10 cellular contexts compared by ENCODE assay signal in the genomic region with DNA sequence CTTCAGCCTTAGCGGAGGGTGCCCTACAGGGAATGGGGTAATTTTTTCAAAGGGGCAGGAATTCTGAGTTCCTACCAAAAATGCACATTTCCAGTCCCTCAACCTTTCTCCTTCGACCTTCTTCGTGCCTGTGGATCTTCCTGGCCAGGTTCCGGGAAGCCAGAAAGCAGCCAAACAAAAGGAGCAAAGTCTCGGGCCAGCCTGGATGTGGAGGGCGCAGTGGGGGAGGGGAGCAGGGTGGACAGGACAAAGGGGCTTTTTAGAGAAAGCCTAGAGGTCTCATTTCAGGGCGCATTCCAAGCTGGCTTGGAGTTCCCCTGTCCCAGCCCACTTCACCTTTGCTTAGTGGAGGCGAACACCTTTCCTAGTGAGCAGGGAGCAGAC. TPM values are rescaled to one million over a fixed set of nuclear protein-coding genes. Genes with fewer than 3 reads are reported as not detected.
A peak's percentile ranks its signal among the peaks of the same experiment; 100 is the strongest.
DNase-seq lines count a peak whose midpoint lies in the region; ATAC-seq and TF ChIP-seq lines count a peak whose summit lies in the region.
"Had no signal": no experiment of that assay in that cellular context is flagged by ENCODE, and none has a peak within 500 bp of the region (broad histone marks: within the 10 kb centered on the region; RNA-seq: fewer than 3 reads in every experiment).

No MANE protein-coding gene starts in this region.

- no peak overlapping the region for H2AK5ac ChIP-seq in IMR-90 (ENCODE audit: low read depth, low read length)

- no peak for ATAC-seq in IMR-90 (ENCODE audit: low read depth)
- ATAC-seq in naive thymus-derived CD4-positive, alpha-beta T cell = no peak
- no peak for ATAC-seq in HG03460 (IDR thresholded peaks at IDR 0.05; ENCODE audit: unreplicated experiment)
- ATAC-seq in GM18517 (IDR thresholded peaks at IDR 0.05; ENCODE audit: unreplicated experiment) = no peak
- ATAC-seq in gastroesophageal sphincter = no peak
- no peak for ATAC-seq in GM19463 (IDR thresholded peaks at IDR 0.05; ENCODE audit: unreplicated experiment)

- no peak overlapping the region for H2BK120ac ChIP-seq in IMR-90 (ENCODE audit: low read depth, low read length)

- no peaks in the 10 kb centered on the region; the same call in 1 of the 2 replicates for H4K20me1 ChIP-seq in IMR-90 (ENCODE audit: insufficient read depth, low read length)

- H4K91ac ChIP-seq in IMR-90 (ENCODE audit: insufficient read depth, low read depth, low read length) = no peak overlapping the region

- H3K27me3 Mint-ChIP-seq in CD14-positive monocyte (ENCODE audit: low read depth in 3 of 3) = peaks cover 19 to 38% (median 23%) of the 10 kb centered on the region in 3 donors
- H3K27me3 Mint-ChIP-seq in naive thymus-derived CD4-positive, alpha-beta T cell = peaks cover 9 to 66% (median 17%) of the 10 kb centered on the region in 5 donors

- peaks cover 66% of the 10 kb centered on the region for H3K27me3 ChIP-seq in IMR-90 (ENCODE audit: control insufficient read depth, insufficient read depth, low read length)
- H3K27me3 ChIP-seq in naive thymus-derived CD4-positive, alpha-beta T cell (ENCODE audit: control insufficient read depth in 2 of 2, insufficient read depth in 2 of 2, low read length in 2 of 2) = peaks cover 0 to 5% of the 10 kb centered on the region in 2 donors
- peaks cover 63% of the 10 kb centered on the region for H3K27me3 ChIP-seq in gastroesophageal sphincter

- peaks cover 56% of the 10 kb centered on the region for H3K4me1 Mint-ChIP-seq in CD14-positive monocyte
- peaks cover 33 to 51% (median 45%) of the 10 kb centered on the region in 7 donors for H3K4me1 Mint-ChIP-seq in naive thymus-derived CD4-positive, alpha-beta T cell

- no peak overlapping the region for H3K56ac ChIP-seq in IMR-90 (ENCODE audit: extremely low read depth, insufficient read depth, low read length)

- TF ChIP-seq CTCF in CD14-positive monocyte (IDR thresholded peaks at IDR 0.05) (no peak), IMR-90 (conservative IDR thresholded peaks at IDR 0.05; ENCODE audit: low read depth, low read length) (no peak), gastroesophageal sphincter (IDR thresholded peaks at IDR 0.05) (no peak)

- H3K9me3 Mint-ChIP-seq in CD14-positive monocyte = peaks cover 0 to 10% (median 0%) of the 10 kb centered on the region in 7 donors
- H3K9me3 Mint-ChIP-seq in naive thymus-derived CD4-positive, alpha-beta T cell = no peaks in the 10 kb centered on the region

- no peak for TF ChIP-seq EP300 in gastroesophageal sphincter (IDR thresholded peaks at IDR 0.05)

- no peaks in the 10 kb centered on the region for H3K79me1 ChIP-seq in IMR-90 (ENCODE audit: low read depth in 1 of 2, low read length in 2 of 2)

- no TSS peak for BruUV-seq in IMR-90 (replicated peaks; lab: Mats Ljungman, UMichigan)

- no peak overlapping the region; the same call in 1 of the 2 replicates for H3K4me2 ChIP-seq in IMR-90 (ENCODE audit: low read depth, low read length)

- H3K36me3 ChIP-seq in IMR-90 (ENCODE audit: control insufficient read depth, insufficient read depth, low read length) (no peaks in the 10 kb centered on the region), gastroesophageal sphincter (no peaks in the 10 kb centered on the region)
- H3K36me3 ChIP-seq in naive thymus-derived CD4-positive, alpha-beta T cell (ENCODE audit: control insufficient read depth in 2 of 3, insufficient read depth in 3 of 3, low read length in 3 of 3) = no peaks in the 10 kb centered on the region

- H2AK9ac ChIP-seq in IMR-90 (replicated peaks; ENCODE audit: low read depth, low read length, poor library complexity) = no peak overlapping the region

- H3K4me3 ChIP-seq in IMR-90 (ENCODE audit: insufficient read depth, low read depth, low read length) (peak overlapping the region; percentile 29; the same call in 1 of the 2 replicates), gastroesophageal sphincter (peak overlapping the region in 1 of 2 donors; percentile 48)
- H3K4me3 ChIP-seq in naive thymus-derived CD4-positive, alpha-beta T cell (ENCODE audit: low read length) = peak overlapping the region; percentile 60

- TF ChIP-seq POLR2A in IMR-90 (IDR thresholded peaks at IDR 0.05; ENCODE audit: low read depth, low read length) = no peak
- TF ChIP-seq POLR2A in gastroesophageal sphincter (IDR thresholded peaks at IDR 0.05) = no peak

- H2BK20ac ChIP-seq in IMR-90 (ENCODE audit: low read depth, low read length) = no peak overlapping the region

- H4K8ac ChIP-seq in IMR-90 (ENCODE audit: low read depth in 2 of 2, low read length in 2 of 2) = no peak overlapping the region

- dilution Hi-C loops in IMR-90 (cut with HindIII; ENCODE audit: low sequenced_read_pairs, unreplicated experiment) = no loop called here

- DNase-seq in CD14-positive monocyte (ENCODE audit: low spot score) = no peak
- DNase-seq in IMR-90 = no peak
- peak; percentile 86 for DNase-seq in ecto neural progenitor cell (ENCODE audit: low spot score)
- no peak for DNase-seq in naive thymus-derived CD4-positive, alpha-beta T cell
- DNase-seq: NCI-H748 treated with DMSO at 0.1 percent for 48 hours had no signal

- in situ Hi-C loops in IMR-90 (cut with MboI; ENCODE audit: low sequenced_read_pairs) = no loop called here

- H3K4me3 Mint-ChIP-seq in CD14-positive monocyte = peak overlapping the region; percentile 80 to 89
- peak overlapping the region; percentile 12 to 86 (median 73) for H3K4me3 Mint-ChIP-seq in naive thymus-derived CD4-positive, alpha-beta T cell

- no peak overlapping the region for H2BK5ac ChIP-seq in IMR-90 (ENCODE audit: low read depth, low read length, poor library complexity, severe bottlenecking)

- no peak overlapping the region for H4K5ac ChIP-seq in IMR-90 (ENCODE audit: low read depth, low read length)

- no peak overlapping the region for H3K14ac ChIP-seq in IMR-90 (replicated peaks; ENCODE audit: low read depth, low read length)

- H3K4ac ChIP-seq in IMR-90 (ENCODE audit: low read depth, low read length) = no peak overlapping the region

- H3K27ac Mint-ChIP-seq in CD14-positive monocyte = no peak overlapping the region
- no peak overlapping the region for H3K27ac Mint-ChIP-seq in naive thymus-derived CD4-positive, alpha-beta T cell

- no peak for TF ChIP-seq RAD21 in IMR-90 (IDR thresholded peaks at IDR 0.05; ENCODE audit: low read length)

- H3K9ac ChIP-seq in IMR-90 (ENCODE audit: low read depth, low read length) = no peak overlapping the region

- H3K18ac ChIP-seq in IMR-90 (ENCODE audit: low read depth, low read length) = no peak overlapping the region

- intact Hi-C loops in CD14-positive monocyte (cut with micrococcal nuclease) = no loop called here
- intact Hi-C loops in IMR-90 (cut with micrococcal nuclease) = no loop called here
- intact Hi-C loops in naive thymus-derived CD4-positive, alpha-beta T cell (cut with micrococcal nuclease) = loop anchor here (2.0 to 5.0 kb wide), 2 partner anchors 151 kb away; no protein-coding TSS in a partner anchor

- H2BK15ac ChIP-seq in IMR-90 (ENCODE audit: low read depth, low read length) = no peak overlapping the region

- no CpG with 5 or more reads among the region's 8 CpGs for WGBS in IMR-90 (ENCODE audit: extremely low coverage in 2 of 2, insufficient read length in 1 of 2), 2 experiments
- WGBS in gastroesophageal sphincter (ENCODE audit: low coverage in 1 of 2), 2 donors = 38 to 47% methylated on average over 3 to 5 of the region's 8 CpGs

- peak overlapping the region; percentile 97 for H2AFZ ChIP-seq in IMR-90 (replicated peaks; ENCODE audit: low read length, poor library complexity)

- peaks cover 3% of the 10 kb centered on the region; the same call in 1 of the 2 replicates for H3K4me1 ChIP-seq in IMR-90 (ENCODE audit: control insufficient read depth, insufficient read depth, low read length)
- peaks cover 33 to 35% of the 10 kb centered on the region in 2 donors for H3K4me1 ChIP-seq in naive thymus-derived CD4-positive, alpha-beta T cell (ENCODE audit: control insufficient read depth in 2 of 2, insufficient read depth in 2 of 2, low read length in 2 of 2)
- peaks cover 0 to 17% (median 10%) of the 10 kb centered on the region in 3 donors for H3K4me1 ChIP-seq in gastroesophageal sphincter

- H3K9me3 ChIP-seq in IMR-90 (ENCODE audit: control insufficient read depth, insufficient read depth, low read length) = no peaks in the 10 kb centered on the region
- no peaks in the 10 kb centered on the region for H3K9me3 ChIP-seq in naive thymus-derived CD4-positive, alpha-beta T cell (ENCODE audit: control insufficient read depth in 2 of 3, low read length in 3 of 3)
- H3K9me3 ChIP-seq in gastroesophageal sphincter = no peaks in the 10 kb centered on the region

- CTCF ChIA-PET in IMR-90 (lab: Yijun Ruan, JAX) = no interaction called here
- CTCF ChIA-PET in naive thymus-derived CD4-positive, alpha-beta T cell (lab: Charles Lee) = no interaction called here

- no peak overlapping the region for H3K23ac ChIP-seq in IMR-90 (ENCODE audit: low read depth, low read length)

- peaks cover 3% of the 10 kb centered on the region; the same call in 1 of the 2 replicates for H3K9me1 ChIP-seq in IMR-90 (ENCODE audit: insufficient read depth, low read length)

- H3K36me3 Mint-ChIP-seq in CD14-positive monocyte = no peaks in the 10 kb centered on the region
- H3K36me3 Mint-ChIP-seq in naive thymus-derived CD4-positive, alpha-beta T cell = no peaks in the 10 kb centered on the region

- POLR2A ChIA-PET in IMR-90 (lab: Charles Lee; ENCODE audit: unreplicated experiment) = no interaction called here
- POLR2A ChIA-PET in naive thymus-derived CD4-positive, alpha-beta T cell (lab: Charles Lee) = no interaction called here

- H3K27ac ChIP-seq in IMR-90 (ENCODE audit: insufficient read depth, low read length) (no peak overlapping the region), gastroesophageal sphincter (no peak overlapping the region)
- H3K27ac ChIP-seq in naive thymus-derived CD4-positive, alpha-beta T cell (ENCODE audit: low read depth, low read length) = no peak overlapping the region

RNA-seq across cellular contexts. Expression of gene INAVA, which starts 2.9 kb away (rescaled TPM):
- polyA plus RNA-seq in CD14-positive monocyte (not detected), IMR-90 (2012; rRNA removed) (0.07 and 0.13 TPM in 2 replicates)
- total RNA-seq in IMR-90 (2012; rRNA removed) (under 0.01 TPM in 1 of 2 replicates, not detected in the other), gastroesophageal sphincter (1 to 10 TPM in 1 of 4 donors, under 1 TPM in 1, not detected in 2; 0.47 to 2.9 TPM)
- 0.02 and 0.21 TPM in 2 replicates for polyA plus RNA-seq in IMR-90 (2012; cell fraction: cytosol; rRNA removed)
- polyA plus RNA-seq in IMR-90 (2012; cell fraction: nucleus; rRNA removed; ENCODE audit: low replicate concordance) = 0.24 and 0.48 TPM in 2 replicates
- under 1 TPM in 1 of 5 experiments, not detected in 4; 0.51 TPM for total RNA-seq in naive thymus-derived CD4-positive, alpha-beta T cell
- polyA plus RNA-seq in naive thymus-derived CD4-positive, alpha-beta T cell = not detected
- total RNA-seq: lung microvascular endothelial cell had no signal

RNA-seq across cellular contexts. Expression of gene GPR25, which starts 19.0 kb away (rescaled TPM):
- polyA plus RNA-seq in CD14-positive monocyte (under 1 TPM in 1 of 2 donors, not detected in 1; 0.13 TPM), IMR-90 (2012; rRNA removed) (not detected in 2 replicates)
- total RNA-seq in IMR-90 (2012; rRNA removed) (not detected in 2 replicates), gastroesophageal sphincter (not detected)
- polyA plus RNA-seq in IMR-90 (2012; cell fraction: cytosol; rRNA removed) = not detected in 2 replicates
- not detected in 2 replicates for polyA plus RNA-seq in IMR-90 (2012; cell fraction: nucleus; rRNA removed; ENCODE audit: low replicate concordance)
- total RNA-seq in naive thymus-derived CD4-positive, alpha-beta T cell = 1 to 10 TPM in 2 of 5 experiments, under 1 TPM in 2, not detected in 1; 0.48 to 1.3 (median 0.95) TPM
- 1 to 10 TPM in 1 of 2 donors, under 1 TPM in 1; 0.66 to 1.8 TPM for polyA plus RNA-seq in naive thymus-derived CD4-positive, alpha-beta T cell
- total RNA-seq: lung microvascular endothelial cell had no signal

Comparison
In these comparisons a context has a peak if more than half of its experiments do, and no peak if none do; other contexts are left out.
1. intact Hi-C loops: an anchor here in naive thymus-derived CD4-positive, alpha-beta T cell (2.0 to 5.0 kb wide); none called in CD14-positive monocyte and IMR-90.